ENCODE assay signal across 1 cellular context in the genomic region with DNA sequence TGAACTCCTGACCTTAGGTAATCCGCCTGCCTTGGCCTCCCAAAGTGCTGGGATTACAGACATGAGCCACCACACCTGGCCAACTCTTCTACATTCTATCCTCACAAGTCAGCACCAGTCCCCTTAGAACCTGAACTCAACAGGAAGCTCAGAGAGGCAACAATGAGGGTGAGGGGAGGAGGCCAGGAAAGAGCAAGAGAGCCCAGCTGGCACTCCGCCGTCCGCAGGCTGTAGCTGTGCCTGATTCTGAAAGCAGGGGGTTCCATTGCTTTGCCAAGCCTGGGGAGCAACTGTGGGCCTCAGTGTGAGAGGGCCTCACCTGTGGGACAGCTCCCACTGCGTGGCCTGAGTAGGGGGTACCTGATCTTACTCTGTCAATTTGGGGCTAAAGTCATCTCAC.
TF ChIP-seq lines count a peak whose summit lies in the region.

No MANE protein-coding gene starts in this region.

TF ChIP-seq in endothelial cell of umbilical vein, 7 proteins besides CTCF, POLR2A, EP300 and RAD21:
- TF ChIP-seq EZH2 (IDR thresholded peaks at IDR 0.05; ENCODE audit: borderline replicate concordance, low read depth, low read length, severe bottlenecking) (no peak), JUN (IDR thresholded peaks at IDR 0.05; ENCODE audit: borderline replicate concordance, insufficient read depth, insufficient read length, low read depth) (no peak), GATA2 (IDR thresholded peaks at IDR 0.05; ENCODE audit: insufficient read depth, insufficient read length, low read depth, low read length) (no peak), POLR2AphosphoS5 (IDR thresholded peaks at IDR 0.05; ENCODE audit: insufficient read depth, low read depth, low read length) (no peak), MYC (IDR thresholded peaks at IDR 0.05; ENCODE audit: low read depth, low read length) (no peak), FOS (IDR thresholded peaks at IDR 0.05; ENCODE audit: borderline replicate concordance, insufficient read depth, low read length) (no peak)
- TF ChIP-seq, protein P1, sequence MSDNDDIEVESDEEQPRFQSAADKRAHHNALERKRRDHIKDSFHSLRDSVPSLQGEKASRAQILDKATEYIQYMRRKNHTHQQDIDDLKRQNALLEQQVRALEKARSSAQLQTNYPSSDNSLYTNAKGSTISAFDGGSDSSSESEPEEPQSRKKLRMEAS (IDR thresholded peaks at IDR 0.05; ENCODE audit: insufficient read depth, insufficient read length), result no peak
